Comparison of ENCODE assay signal across 15 cellular contexts in genomic region chr11:87871071-87871470, GRCh38.
"Had no signal": no experiment of that assay in that cellular context is flagged by ENCODE, and none has a peak within 500 bp of the region (broad histone marks: within the 10 kb centered on the region; RNA-seq: fewer than 3 reads in every experiment).

No MANE protein-coding gene starts in this region.

- H3K27me3 Mint-ChIP-seq: naive thymus-derived CD8-positive, alpha-beta T cell had no signal

- H3K36me3 Mint-ChIP-seq: naive thymus-derived CD8-positive, alpha-beta T cell had no signal

- DNase-seq: effector CD4-positive, alpha-beta T cell; gastrocnemius medialis; heart right ventricle; kidney glomerular epithelial cell; naive thymus-derived CD8-positive, alpha-beta T cell; posterior cingulate gyrus; sigmoid colon; stimulated activated CD4-positive, alpha-beta T cell treated with anti-CD3 and anti-CD28 coated beads, Interleukin-12 subunit alpha, Interleukin-12 subunit beta, amount 100 ng/mL, for 4 hours; stimulated activated naive CD4-positive, alpha-beta T cell; trophoblast cell had no signal

- H3K4me1 ChIP-seq: gastrocnemius medialis, heart right ventricle, right atrium auricular region, sigmoid colon had no signal

- H3K27ac Mint-ChIP-seq: naive thymus-derived CD8-positive, alpha-beta T cell had no signal

- H3K9me3 ChIP-seq: gastrocnemius medialis, heart right ventricle, neutrophil, right atrium auricular region, sigmoid colon had no signal

- H3K27me3 ChIP-seq: gastrocnemius medialis, heart right ventricle, neutrophil, right atrium auricular region, sigmoid colon had no signal

- H3K36me3 ChIP-seq: gastrocnemius medialis, heart right ventricle, neutrophil, right atrium auricular region, sigmoid colon had no signal

- H3K4me3 Mint-ChIP-seq: naive thymus-derived CD8-positive, alpha-beta T cell had no signal

- H3K4me3 ChIP-seq: coronary artery, gastrocnemius medialis, heart right ventricle, right atrium auricular region, sigmoid colon, skin epidermis had no signal

- ATAC-seq: esophagus mucosa; gastrocnemius medialis; heart right ventricle; naive thymus-derived CD8-positive, alpha-beta T cell had no signal

- H3K9me3 Mint-ChIP-seq: naive thymus-derived CD8-positive, alpha-beta T cell had no signal

- H3K4me1 Mint-ChIP-seq: naive thymus-derived CD8-positive, alpha-beta T cell had no signal

- H3K27ac ChIP-seq: coronary artery, gastrocnemius medialis, heart right ventricle, neutrophil, right atrium auricular region, sigmoid colon, skin epidermis had no signal
